12 cellular contexts compared by ENCODE assay signal in the genomic region with DNA sequence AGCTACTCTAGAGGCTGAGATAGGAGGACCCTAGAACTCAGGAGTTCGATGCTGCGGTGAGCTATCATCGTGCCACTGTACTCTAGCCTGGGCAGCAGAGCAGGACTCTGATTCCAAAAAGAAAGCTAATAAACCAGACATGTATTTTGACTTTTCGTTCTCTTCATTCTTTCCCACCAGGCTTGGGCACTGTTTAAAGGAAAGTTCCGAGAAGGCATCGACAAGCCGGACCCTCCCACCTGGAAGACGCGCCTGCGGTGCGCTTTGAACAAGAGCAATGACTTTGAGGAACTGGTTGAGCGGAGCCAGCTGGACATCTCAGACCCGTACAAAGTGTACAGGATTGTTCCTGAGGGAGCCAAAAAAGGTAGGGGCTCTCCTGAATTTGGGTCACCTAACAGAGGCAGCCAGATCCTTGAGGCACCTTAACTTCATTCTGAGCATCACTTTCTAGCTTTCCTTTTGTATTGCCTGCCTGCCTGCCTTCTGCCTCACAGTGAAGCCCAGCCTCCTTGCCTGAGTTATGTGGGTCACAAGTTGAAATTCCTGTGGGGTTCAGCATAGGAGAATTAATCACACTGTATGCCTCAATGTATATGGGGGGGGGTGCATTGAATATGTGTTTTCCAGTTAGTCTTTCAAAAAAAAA. TPM values are rescaled to one million over a fixed set of nuclear protein-coding genes. Genes with fewer than 3 reads are reported as not detected.
DNase-seq lines count a peak whose midpoint lies in the region; ATAC-seq and TF ChIP-seq lines count a peak whose summit lies in the region.
"Had no signal": no experiment of that assay in that cellular context is flagged by ENCODE, and none has a peak within 500 bp of the region (broad histone marks: within the 10 kb centered on the region; RNA-seq: fewer than 3 reads in every experiment).

No MANE protein-coding gene starts in this region.

- H3K27me3 Mint-ChIP-seq in T-helper 2 cell treated with Interferon-gamma antibody and Interleukin-4, amounts not matched to agents 5 μg/mL and 100 μg/mL, for 36 hours (ENCODE audit: low read depth): no peaks in the 10 kb centered on the region
- peaks cover 94% of the 10 kb centered on the region for H3K27me3 Mint-ChIP-seq in neural crest cell (ENCODE audit: low read depth)

- DNase-seq in T-helper 2 cell treated with Interferon-gamma antibody and Interleukin-4, amounts not matched to agents 5 μg/mL and 100 μg/mL, for 36 hours (ENCODE audit: low spot score): no peak
- DNase-seq in T-helper 2 cell (no peak), neural crest cell (ENCODE audit: low read depth, low spot score) (no peak), iPS-NIHi7 (ENCODE audit: extremely low spot score) (no peak), H4 (ENCODE audit: low spot score) (no peak)
- peak; percentile 19 to 28 for DNase-seq in activated T-cell treated with anti-CD3 and anti-CD28 coated beads, Interleukin-2, amount 50 U/mL, for 48 hours
- DNase-seq: H9, left ventricle myocardium inferior had no signal

- H3K27ac Mint-ChIP-seq in T-helper 2 cell treated with Interferon-gamma antibody and Interleukin-4, amounts not matched to agents 5 μg/mL and 100 μg/mL, for 36 hours: peak overlapping the region; percentile 83
- H3K27ac Mint-ChIP-seq in neural crest cell (ENCODE audit: unreplicated experiment): no peak overlapping the region
- H3K27ac Mint-ChIP-seq: H9 had no signal

- peaks cover 68% of the 10 kb centered on the region for H3K36me3 Mint-ChIP-seq in T-helper 2 cell treated with Interferon-gamma antibody and Interleukin-4, amounts not matched to agents 5 μg/mL and 100 μg/mL, for 36 hours (ENCODE audit: low read depth)
- H3K36me3 Mint-ChIP-seq in neural crest cell (ENCODE audit: low read depth): peaks cover 3% of the 10 kb centered on the region

- peaks cover 62% of the 10 kb centered on the region for H3K4me1 Mint-ChIP-seq in T-helper 2 cell treated with Interferon-gamma antibody and Interleukin-4, amounts not matched to agents 5 μg/mL and 100 μg/mL, for 36 hours (ENCODE audit: low read depth)
- H3K4me1 Mint-ChIP-seq in neural crest cell: peaks cover 11% of the 10 kb centered on the region

- peak overlapping the region; percentile 96 for H3K4me3 Mint-ChIP-seq in T-helper 2 cell treated with Interferon-gamma antibody and Interleukin-4, amounts not matched to agents 5 μg/mL and 100 μg/mL, for 36 hours
- peak overlapping the region; percentile 7 for H3K4me3 Mint-ChIP-seq in neural crest cell

- no peak for TF ChIP-seq CTCF in neural crest cell (conservative IDR thresholded peaks at IDR 0.05)

- H3K9me3 Mint-ChIP-seq in T-helper 2 cell treated with Interferon-gamma antibody and Interleukin-4, amounts not matched to agents 5 μg/mL and 100 μg/mL, for 36 hours: no peaks in the 10 kb centered on the region
- no peaks in the 10 kb centered on the region for H3K9me3 Mint-ChIP-seq in neural crest cell

- ATAC-seq in GM18505 (IDR thresholded peaks at IDR 0.05; ENCODE audit: unreplicated experiment): no peak
- no peak for ATAC-seq in HG02759 (IDR thresholded peaks at IDR 0.05; ENCODE audit: unreplicated experiment)
- ATAC-seq: K562 had no signal

- TF ChIP-seq POLR2A in GM18505 (IDR thresholded peaks at IDR 0.05; ENCODE audit: borderline replicate concordance, extremely low read depth, insufficient read depth, insufficient read length): peak; percentile 66

RNA-seq across cellular contexts. Expression of a gene that starts 3.2 kb away (rescaled TPM):
- total RNA-seq in neural crest cell: 0.30 TPM in 1 of 2 replicates, not detected in the other
- total RNA-seq in H4 (2014; rRNA removed; shearing (Covaris generic)): not detected in 2 replicates
- total RNA-seq: myocyte had no signal

Comparison
In these comparisons a context has a peak if more than half of its experiments do, and no peak if none do; other contexts are left out.
1. DNase-seq: peak in activated T-cell treated with anti-CD3 and anti-CD28 coated beads, Interleukin-2, amount 50 U/mL, for 48 hours (2 of 2); none in T-helper 2 cell treated with Interferon-gamma antibody and Interleukin-4, amounts not matched to agents 5 μg/mL and 100 μg/mL, for 36 hours (single experiment), T-helper 2 cell (0 of 5), neural crest cell (single experiment), iPS-NIHi7 (single experiment) and H4 (single experiment).